In the genomic region with DNA sequence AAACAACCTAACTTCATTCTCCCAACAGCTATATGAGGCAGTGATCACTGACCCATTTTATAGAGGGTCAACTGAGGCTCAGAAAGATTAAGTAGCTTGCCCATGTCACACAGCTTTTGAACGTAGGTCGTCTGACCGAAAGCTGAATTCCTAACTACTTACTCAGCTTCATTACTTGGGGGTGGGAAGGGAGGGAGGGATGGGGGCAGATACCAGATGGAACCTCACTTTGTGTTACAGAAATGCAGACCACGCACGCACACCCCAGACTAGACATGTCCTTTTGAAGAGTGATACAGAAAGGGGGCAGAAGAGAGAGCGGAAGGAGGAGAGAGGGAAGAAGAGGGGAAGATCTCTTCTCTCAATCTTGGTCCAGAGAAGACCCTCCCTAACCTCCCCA, we compare ENCODE assay signal across 11 cellular contexts. TPM values are rescaled to one million over a fixed set of nuclear protein-coding genes. Genes with fewer than 3 reads are reported as not detected.
A peak's percentile ranks its signal among the peaks of the same experiment; 100 is the strongest.
DNase-seq lines count a peak whose midpoint lies in the region; ATAC-seq, FAIRE-seq and TF ChIP-seq lines count a peak whose summit lies in the region.
"Had no signal": no experiment of that assay in that cellular context is flagged by ENCODE, and none has a peak within 500 bp of the region (broad histone marks: within the 10 kb centered on the region; RNA-seq: fewer than 3 reads in every experiment).

No MANE protein-coding gene starts in this region.

- H3K9me3 ChIP-seq in HAP-1 = no peaks in the 10 kb centered on the region
- no peaks in the 10 kb centered on the region for H3K9me3 ChIP-seq in astrocyte (ENCODE audit: insufficient read depth, low read depth, low read length)
- H3K9me3 ChIP-seq in mesenchymal stem cell (ENCODE audit: control insufficient read depth, low read length) = no peaks in the 10 kb centered on the region
- no peaks in the 10 kb centered on the region for H3K9me3 ChIP-seq in prostate gland
- H3K9me3 ChIP-seq: left ventricle myocardium inferior had no signal

- no peaks in the 10 kb centered on the region for H3K36me3 Mint-ChIP-seq in astrocyte (ENCODE audit: low read depth, unreplicated experiment)
- H3K36me3 Mint-ChIP-seq: stimulated activated naive B cell treated with anti-CD40 and anti-IgM and Interleukin-4, amounts not matched to agents 10 μg/mL and 1 μg/mL and 100 μg/mL, for 72 hours had no signal

- peak; percentile 20 for FAIRE-seq in astrocyte (lab: Jason Lieb, UNC)
- FAIRE-seq: TTC549 had no signal

- peak overlapping the region; percentile 19 to 67 for H3K18ac ChIP-seq in mesenchymal stem cell (ENCODE audit: low read depth in 1 of 2, low read length in 2 of 2)

- peaks cover 19% of the 10 kb centered on the region for H4K20me1 ChIP-seq in astrocyte (ENCODE audit: insufficient read depth, low read length)

- H3K79me2 ChIP-seq in astrocyte (ENCODE audit: insufficient read depth, low read length) = peaks cover 8% of the 10 kb centered on the region

- H3K27me3 ChIP-seq in HAP-1 (ENCODE audit: low read depth) (no peaks in the 10 kb centered on the region), astrocyte (ENCODE audit: insufficient read depth, low read length) (no peaks in the 10 kb centered on the region), mesenchymal stem cell (ENCODE audit: control insufficient read depth in 1 of 2, insufficient read depth in 1 of 2, low read length in 2 of 2) (peaks cover 14 to 17% of the 10 kb centered on the region in 2 experiments), prostate gland (replicated peaks; ENCODE audit: insufficient read depth) (no peaks in the 10 kb centered on the region)

- H3K9ac ChIP-seq in astrocyte (ENCODE audit: low read length) = peak overlapping the region; percentile 79
- peak overlapping the region; percentile 88 for H3K9ac ChIP-seq in mesenchymal stem cell (ENCODE audit: low read length)

- H3K4me2 ChIP-seq in astrocyte (ENCODE audit: low read length) (peak overlapping the region; percentile 93), mesenchymal stem cell (ENCODE audit: low read length, poor library complexity, severe bottlenecking) (no peak overlapping the region)

- peak overlapping the region in 1 of 2 experiments; percentile 17 for H2BK12ac ChIP-seq in mesenchymal stem cell (ENCODE audit: low read length in 2 of 2)

- peak; percentile 50 for DNase-seq in AG09309 (ENCODE audit: low read depth)
- DNase-seq in HAP-1 (ENCODE audit: low spot score in 2 of 2) = no peak
- DNase-seq in astrocyte (ENCODE audit: low read depth) = peak; percentile 82
- DNase-seq in mesenchymal stem cell = peak; percentile 85
- DNase-seq in effector CD8-positive, alpha-beta T cell (lab: John Stamatoyannopoulos, UW) = no peak
- no peak for DNase-seq in KG1 (lab: John Stamatoyannopoulos, UW)
- DNase-seq in prostate gland (ENCODE audit: low spot score) = no peak

- H3K79me1 ChIP-seq in mesenchymal stem cell (replicated peaks; ENCODE audit: low read length, poor library complexity, severe bottlenecking) = no peaks in the 10 kb centered on the region

- H3K4me1 ChIP-seq in HAP-1 (peaks cover 20% of the 10 kb centered on the region), astrocyte (ENCODE audit: insufficient read depth, low read length) (peaks cover 45% of the 10 kb centered on the region), mesenchymal stem cell (ENCODE audit: control insufficient read depth, insufficient read depth, low read depth, low read length) (peaks cover 55% of the 10 kb centered on the region), prostate gland (replicated peaks) (peaks cover 4% of the 10 kb centered on the region)

- peak overlapping the region; percentile 28 for H4K91ac ChIP-seq in mesenchymal stem cell (ENCODE audit: low read length)

- no peak for TF ChIP-seq CTCF in AG09309 (IDR thresholded peaks at IDR 0.05; ENCODE audit: control insufficient read depth, insufficient read depth, low read depth, low read length, missing control alignments)
- TF ChIP-seq CTCF in astrocyte (IDR thresholded peaks at IDR 0.05; ENCODE audit: insufficient read depth, low read depth, low read length) = no peak
- TF ChIP-seq CTCF in prostate gland (IDR thresholded peaks at IDR 0.05) = no peak

- intact Hi-C loops in prostate gland (cut with DNase I) = loop anchor here (10.0 kb wide), 1 partner anchor 303 kb away; no protein-coding TSS in a partner anchor

- peak overlapping the region; percentile 81 for H3K27ac Mint-ChIP-seq in astrocyte (ENCODE audit: unreplicated experiment)

- WGBS in mesenchymal stem cell = no CpG with 5 or more reads among the region's 6 CpGs
- 74% methylated on average over 6 of the region's 6 CpGs for WGBS in prostate gland

- H3K36me3 ChIP-seq in HAP-1 (replicated peaks) (peaks cover 3% of the 10 kb centered on the region), astrocyte (ENCODE audit: insufficient read depth, low read length) (no peaks in the 10 kb centered on the region), mesenchymal stem cell (ENCODE audit: control insufficient read depth in 1 of 2, insufficient read depth in 2 of 2, low read depth in 1 of 2, low read length in 2 of 2) (no peaks in the 10 kb centered on the region), prostate gland (no peaks in the 10 kb centered on the region)
- H3K36me3 ChIP-seq: left ventricle myocardium inferior had no signal

- no peak overlapping the region for H2AFZ ChIP-seq in astrocyte (ENCODE audit: low read depth, low read length)
- no peak overlapping the region for H2AFZ ChIP-seq in mesenchymal stem cell (ENCODE audit: low read depth, low read length)

- H2BK5ac ChIP-seq in mesenchymal stem cell (ENCODE audit: low read depth, low read length, poor library complexity, severe bottlenecking) = no peak overlapping the region

- TF ChIP-seq POLR2A in GM18505 (IDR thresholded peaks at IDR 0.05; ENCODE audit: borderline replicate concordance, extremely low read depth, insufficient read depth, insufficient read length) (no peak), prostate gland (IDR thresholded peaks at IDR 0.05) (no peak)

- H3K27ac ChIP-seq in astrocyte (ENCODE audit: low read depth, low read length) = peak overlapping the region; percentile 51
- no peak overlapping the region for H3K27ac ChIP-seq in mesenchymal stem cell (ENCODE audit: low read length, poor library complexity, severe bottlenecking)
- H3K27ac ChIP-seq in prostate gland = no peak overlapping the region
- H3K27ac ChIP-seq: left ventricle myocardium inferior had no signal

- H3K23ac ChIP-seq in mesenchymal stem cell (ENCODE audit: low read length in 2 of 2) = no peak overlapping the region

- no peak overlapping the region for H3K14ac ChIP-seq in mesenchymal stem cell (ENCODE audit: low read length in 2 of 2)

- H3K4me1 Mint-ChIP-seq in astrocyte (ENCODE audit: low read depth, unreplicated experiment) = peaks cover 24% of the 10 kb centered on the region

- no peak for ATAC-seq in GM18505 (IDR thresholded peaks at IDR 0.05; ENCODE audit: unreplicated experiment)

- no peak overlapping the region for H2BK15ac ChIP-seq in mesenchymal stem cell (ENCODE audit: low read depth, poor library complexity, severe bottlenecking)

- H3K4me3 Mint-ChIP-seq in astrocyte (ENCODE audit: unreplicated experiment) = peak overlapping the region; percentile 68

- in situ Hi-C loops in HAP-1 (cut with MboI; ENCODE audit: low sequenced_read_pairs) = no loop called here

- no peak overlapping the region for H3K4ac ChIP-seq in mesenchymal stem cell (ENCODE audit: low read depth in 1 of 2, low read length in 2 of 2)

- H3K4me3 ChIP-seq in AG09309 (ENCODE audit: control insufficient read depth, low read depth, low read length) (peak overlapping the region; percentile 67), HAP-1 (peak overlapping the region; percentile 49), astrocyte (ENCODE audit: insufficient read depth, low read depth, low read length) (peak overlapping the region; percentile 12), mesenchymal stem cell (ENCODE audit: insufficient read depth in 1 of 2, low read depth in 1 of 2, low read length in 2 of 2) (peak overlapping the region in 1 of 2 experiments; percentile 78), prostate gland (no peak overlapping the region)

- H4K8ac ChIP-seq in mesenchymal stem cell (ENCODE audit: low read length) = no peak overlapping the region

- H3K27me3 Mint-ChIP-seq in astrocyte (ENCODE audit: low read depth, unreplicated experiment) = peaks cover 10% of the 10 kb centered on the region

- H3K9me3 Mint-ChIP-seq in astrocyte (ENCODE audit: unreplicated experiment) = no peaks in the 10 kb centered on the region
- H3K9me3 Mint-ChIP-seq: stimulated activated naive B cell treated with anti-CD40 and anti-IgM and Interleukin-4, amounts not matched to agents 10 μg/mL and 1 μg/mL and 100 μg/mL, for 72 hours had no signal

- peak overlapping the region; percentile 62 for H2AK5ac ChIP-seq in mesenchymal stem cell (ENCODE audit: low read length, severe bottlenecking)

- H2BK120ac ChIP-seq in mesenchymal stem cell (ENCODE audit: low read depth, low read length) = no peak overlapping the region

RNA-seq across cellular contexts. Expression of a gene that starts 2.3 kb away (rescaled TPM):
- total RNA-seq in astrocyte (25.1 and 25.8 TPM in 2 replicates), prostate gland (10 to 100 TPM in 1 of 2 donors, 1 to 10 TPM in 1; 3.0 to 10.2 TPM)
- 6.1 TPM for polyA plus RNA-seq in mesenchymal stem cell (2013, experiment 1 of 2)
- 5.3 TPM for polyA plus RNA-seq in mesenchymal stem cell (2013, experiment 2 of 2)

RNA-seq across cellular contexts. Expression of a gene that starts 53.9 kb away (rescaled TPM):
- total RNA-seq in astrocyte = 27.8 and 28.0 TPM in 2 replicates
- polyA plus RNA-seq in mesenchymal stem cell (2013, experiment 1 of 2) = 20.4 TPM
- 20.7 TPM for polyA plus RNA-seq in mesenchymal stem cell (2013, experiment 2 of 2)
- 10 to 100 TPM in 1 of 2 donors, not detected in 1; 21.6 TPM for total RNA-seq in prostate gland
- total RNA-seq: left ventricle myocardium inferior had no signal

RNA-seq across cellular contexts. Expression of a gene that starts 58.1 kb away (rescaled TPM):
- 42.9 and 56.5 TPM in 2 replicates for total RNA-seq in astrocyte
- 20.9 TPM for polyA plus RNA-seq in mesenchymal stem cell (2013, experiment 1 of 2)
- 18.3 TPM for polyA plus RNA-seq in mesenchymal stem cell (2013, experiment 2 of 2)
- total RNA-seq in prostate gland = 10 to 100 TPM; 45.3 to 89.4 TPM

Comparison
In these comparisons a context has a peak if more than half of its experiments do, and no peak if none do; other contexts are left out.
1. DNase-seq: peak in AG09309 (single experiment), astrocyte (single experiment) and mesenchymal stem cell (single experiment); none in HAP-1 (0 of 2), effector CD8-positive, alpha-beta T cell (single experiment), KG1 (single experiment) and prostate gland (single experiment).
2. H3K4me3 ChIP-seq: peak in AG09309 (single experiment), HAP-1 (single experiment) and astrocyte (single experiment); none in prostate gland (0 of 2).